In the genomic region with DNA sequence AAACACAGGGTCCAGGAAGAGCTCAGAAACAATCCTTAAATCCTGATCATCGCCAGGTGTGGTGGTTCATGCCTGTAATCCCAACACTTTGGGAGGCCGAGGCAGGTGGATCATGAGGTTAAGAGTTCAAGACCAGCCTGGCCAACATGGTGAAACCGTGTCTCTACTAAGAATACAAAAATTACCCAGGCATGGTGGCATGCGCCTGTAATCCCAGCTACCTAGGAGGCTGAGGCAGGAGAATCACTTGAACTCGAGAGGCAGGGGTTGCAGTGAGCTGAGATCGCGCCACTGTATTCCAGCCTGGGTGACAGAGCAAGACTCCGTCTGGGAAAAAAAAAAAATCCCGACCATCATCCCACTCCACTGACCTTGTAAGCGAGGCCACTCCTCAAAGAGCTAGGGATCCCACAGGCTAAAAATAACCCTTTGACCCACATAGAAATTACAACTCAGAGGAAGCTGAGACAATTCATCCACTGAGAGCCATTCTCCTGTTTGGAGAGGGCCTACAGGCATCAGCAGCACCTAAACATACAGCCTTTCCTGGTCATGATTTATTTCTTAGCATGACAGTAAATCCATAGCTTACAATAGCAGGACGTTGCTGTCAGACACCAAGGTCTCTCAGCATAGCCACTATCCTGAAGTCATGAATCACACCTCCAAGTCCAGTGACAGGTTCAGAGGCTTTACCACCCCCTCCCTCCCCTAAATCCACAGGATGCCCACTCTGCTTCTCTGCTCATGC, we compare ENCODE assay signal across 1 cellular context.
TF ChIP-seq lines count a peak whose summit lies in the region.

No MANE protein-coding gene starts in this region.

TF ChIP-seq in GM23338, 12 proteins besides CTCF, POLR2A, EP300 and RAD21 (continued from another document):
- TF ChIP-seq, protein P1, sequence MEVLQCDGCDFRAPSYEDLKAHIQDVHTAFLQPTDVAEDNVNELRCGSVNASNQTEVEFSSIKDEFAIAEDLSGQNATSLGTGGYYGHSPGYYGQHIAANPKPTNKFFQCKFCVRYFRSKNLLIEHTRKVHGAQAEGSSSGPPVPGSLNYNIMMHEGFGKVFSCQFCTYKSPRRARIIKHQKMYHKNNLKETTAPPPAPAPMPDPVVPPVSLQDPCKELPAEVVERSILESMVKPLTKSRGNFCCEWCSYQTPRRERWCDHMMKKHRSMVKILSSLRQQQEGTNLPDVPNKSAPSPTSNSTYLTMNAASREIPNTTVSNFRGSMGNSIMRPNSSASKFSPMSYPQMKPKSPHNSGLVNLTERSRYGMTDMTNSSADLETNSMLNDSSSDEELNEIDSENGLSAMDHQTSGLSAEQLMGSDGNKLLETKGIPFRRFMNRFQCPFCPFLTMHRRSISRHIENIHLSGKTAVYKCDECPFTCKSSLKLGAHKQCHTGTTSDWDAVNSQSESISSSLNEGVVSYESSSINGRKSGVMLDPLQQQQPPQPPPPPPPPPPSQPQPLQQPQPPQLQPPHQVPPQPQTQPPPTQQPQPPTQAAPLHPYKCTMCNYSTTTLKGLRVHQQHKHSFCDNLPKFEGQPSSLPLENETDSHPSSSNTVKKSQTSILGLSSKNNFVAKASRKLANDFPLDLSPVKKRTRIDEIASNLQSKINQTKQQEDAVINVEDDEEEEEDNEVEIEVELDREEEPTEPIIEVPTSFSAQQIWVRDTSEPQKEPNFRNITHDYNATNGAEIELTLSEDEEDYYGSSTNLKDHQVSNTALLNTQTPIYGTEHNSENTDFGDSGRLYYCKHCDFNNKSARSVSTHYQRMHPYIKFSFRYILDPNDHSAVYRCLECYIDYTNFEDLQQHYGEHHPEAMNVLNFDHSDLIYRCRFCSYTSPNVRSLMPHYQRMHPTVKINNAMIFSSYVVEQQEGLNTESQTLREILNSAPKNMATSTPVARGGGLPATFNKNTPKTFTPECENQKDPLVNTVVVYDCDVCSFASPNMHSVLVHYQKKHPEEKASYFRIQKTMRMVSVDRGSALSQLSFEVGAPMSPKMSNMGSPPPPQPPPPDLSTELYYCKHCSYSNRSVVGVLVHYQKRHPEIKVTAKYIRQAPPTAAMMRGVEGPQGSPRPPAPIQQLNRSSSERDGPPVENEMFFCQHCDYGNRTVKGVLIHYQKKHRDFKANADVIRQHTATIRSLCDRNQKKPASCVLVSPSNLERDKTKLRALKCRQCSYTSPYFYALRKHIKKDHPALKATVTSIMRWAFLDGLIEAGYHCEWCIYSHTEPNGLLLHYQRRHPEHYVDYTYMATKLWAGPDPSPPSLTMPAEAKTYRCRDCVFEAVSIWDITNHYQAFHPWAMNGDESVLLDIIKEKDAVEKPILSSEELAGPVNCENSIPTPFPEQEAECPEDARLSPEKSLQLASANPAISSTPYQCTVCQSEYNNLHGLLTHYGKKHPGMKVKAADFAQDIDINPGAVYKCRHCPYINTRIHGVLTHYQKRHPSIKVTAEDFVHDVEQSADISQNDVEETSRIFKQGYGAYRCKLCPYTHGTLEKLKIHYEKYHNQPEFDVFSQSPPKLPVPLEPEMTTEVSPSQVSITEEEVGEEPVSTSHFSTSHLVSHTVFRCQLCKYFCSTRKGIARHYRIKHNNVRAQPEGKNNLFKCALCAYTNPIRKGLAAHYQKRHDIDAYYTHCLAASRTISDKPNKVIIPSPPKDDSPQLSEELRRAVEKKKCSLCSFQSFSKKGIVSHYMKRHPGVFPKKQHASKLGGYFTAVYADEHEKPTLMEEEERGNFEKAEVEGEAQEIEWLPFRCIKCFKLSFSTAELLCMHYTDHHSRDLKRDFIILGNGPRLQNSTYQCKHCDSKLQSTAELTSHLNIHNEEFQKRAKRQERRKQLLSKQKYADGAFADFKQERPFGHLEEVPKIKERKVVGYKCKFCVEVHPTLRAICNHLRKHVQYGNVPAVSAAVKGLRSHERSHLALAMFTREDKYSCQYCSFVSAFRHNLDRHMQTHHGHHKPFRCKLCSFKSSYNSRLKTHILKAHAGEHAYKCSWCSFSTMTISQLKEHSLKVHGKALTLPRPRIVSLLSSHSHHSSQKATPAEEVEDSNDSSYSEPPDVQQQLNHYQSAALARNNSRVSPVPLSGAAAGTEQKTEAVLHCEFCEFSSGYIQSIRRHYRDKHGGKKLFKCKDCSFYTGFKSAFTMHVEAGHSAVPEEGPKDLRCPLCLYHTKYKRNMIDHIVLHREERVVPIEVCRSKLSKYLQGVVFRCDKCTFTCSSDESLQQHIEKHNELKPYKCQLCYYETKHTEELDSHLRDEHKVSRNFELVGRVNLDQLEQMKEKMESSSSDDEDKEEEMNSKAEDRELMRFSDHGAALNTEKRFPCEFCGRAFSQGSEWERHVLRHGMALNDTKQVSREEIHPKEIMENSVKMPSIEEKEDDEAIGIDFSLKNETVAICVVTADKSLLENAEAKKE (CRISPR knock-in tag; IDR thresholded peaks at IDR 0.05): no peak
- no peak for TF ChIP-seq ZNF114 (CRISPR knock-in tag; IDR thresholded peaks at IDR 0.05)
TF ChIP-seq in GM23338: peak in this region for 0.
